17 cellular contexts compared by ENCODE assay signal in the genomic region with DNA sequence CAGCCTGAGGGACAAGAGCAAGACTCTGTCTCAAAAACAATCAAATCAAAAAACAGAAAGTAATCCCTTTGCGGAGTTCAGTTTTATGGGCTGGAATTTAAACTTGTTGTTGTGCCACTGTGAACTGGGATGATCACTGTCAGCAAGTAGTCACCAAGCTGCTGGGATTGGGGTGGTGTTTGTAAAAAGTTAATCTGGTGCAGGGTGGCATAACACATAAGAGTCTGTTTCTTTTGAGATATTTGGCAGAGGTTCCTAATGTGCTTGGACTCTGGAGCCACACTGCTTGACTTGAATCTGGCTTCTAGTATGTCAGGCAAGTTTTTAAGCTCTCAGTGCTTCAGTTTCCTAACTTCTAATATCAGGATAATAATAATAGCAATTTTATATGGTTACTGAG. TPM values are rescaled to one million over a fixed set of nuclear protein-coding genes. Genes with fewer than 3 reads are reported as not detected.
DNase-seq lines count a peak whose midpoint lies in the region; ATAC-seq and TF ChIP-seq lines count a peak whose summit lies in the region.
"Had no signal": no experiment of that assay in that cellular context is flagged by ENCODE, and none has a peak within 500 bp of the region (broad histone marks: within the 10 kb centered on the region; RNA-seq: fewer than 3 reads in every experiment).

No MANE protein-coding gene starts in this region.

- no TSS peak for BruUV-seq in MCF 10A (replicated peaks; lab: Mats Ljungman, UMichigan)

- H3K9me3 ChIP-seq in breast epithelium, result no peaks in the 10 kb centered on the region
- H3K9me3 ChIP-seq in cardiac muscle cell (ENCODE audit: low read depth), result no peaks in the 10 kb centered on the region
- H3K9me3 ChIP-seq in vagina, result no peaks in the 10 kb centered on the region
- H3K9me3 ChIP-seq: lower lobe of right lung, SJSA1 had no signal

- H3K27ac ChIP-seq in breast epithelium (no peak overlapping the region), cardiac muscle cell (peak overlapping the region; percentile 16), vagina (peak overlapping the region; percentile 17)
- H3K27ac ChIP-seq: 22Rv1, lower lobe of right lung, neural progenitor cell, SJSA1 had no signal

- peaks cover 23% of the 10 kb centered on the region for H3K4me1 Mint-ChIP-seq in MCF 10A (ENCODE audit: insufficient read depth, unreplicated experiment)
- H3K4me1 Mint-ChIP-seq in neural crest cell, result peaks cover 49% of the 10 kb centered on the region

- intact Hi-C loops in MCF 10A (cut with micrococcal nuclease), result no loop called here
- intact Hi-C loops in breast epithelium (cut with DNase I; ENCODE audit: low total_unique reads), result no loop called here
- intact Hi-C loops in vagina (cut with DNase I), result no loop called here

- H3K9me3 Mint-ChIP-seq in MCF 10A (ENCODE audit: unreplicated experiment) (no peaks in the 10 kb centered on the region), neural crest cell (no peaks in the 10 kb centered on the region)
- H3K9me3 Mint-ChIP-seq: activated CD4-positive, alpha-beta memory T cell treated with anti-CD3 and anti-CD28 coated beads, Interleukin-2, amount 10 ng/mL, durations not matched to agents 7 days and 5 days; CD4-positive, alpha-beta T cell; H9; stimulated activated memory B cell treated with anti-CD40 and anti-IgM and Interleukin-4, amounts not matched to agents 10 μg/mL and 1 μg/mL and 100 μg/mL, for 72 hours had no signal

- CTCF ChIA-PET in MCF 10A (lab: Yijun Ruan, JAX), result interaction anchor here (0.6 to 1.4 kb wide), 6 partner anchors 12 to 80 kb away, joined by 3 to 6 read pairs (median 4); no protein-coding TSS in a partner anchor

- POLR2A ChIA-PET in MCF 10A (lab: Yijun Ruan, JAX), result interaction anchor here (0.6 to 1.2 kb wide), 3 partner anchors 11 to 78 kb away, joined by 3 to 4 read pairs (median 3); no protein-coding TSS in a partner anchor

- H3K36me3 Mint-ChIP-seq in MCF 10A (ENCODE audit: insufficient read depth, unreplicated experiment) (peaks cover 20% of the 10 kb centered on the region), neural crest cell (ENCODE audit: low read depth) (peaks cover 5% of the 10 kb centered on the region)
- H3K36me3 Mint-ChIP-seq: stimulated activated memory B cell treated with anti-CD40 and anti-IgM and Interleukin-4, amounts not matched to agents 10 μg/mL and 1 μg/mL and 100 μg/mL, for 72 hours had no signal

- H3K27me3 Mint-ChIP-seq in MCF 10A (ENCODE audit: insufficient read depth, unreplicated experiment), result no peaks in the 10 kb centered on the region
- no peaks in the 10 kb centered on the region for H3K27me3 Mint-ChIP-seq in neural crest cell (ENCODE audit: low read depth)
- H3K27me3 Mint-ChIP-seq: CD4-positive, alpha-beta T cell; stimulated activated memory B cell treated with anti-CD40 and anti-IgM and Interleukin-4, amounts not matched to agents 10 μg/mL and 1 μg/mL and 100 μg/mL, for 72 hours had no signal

- H3K27ac Mint-ChIP-seq in MCF 10A (ENCODE audit: low read depth, unreplicated experiment) (peak overlapping the region; percentile 31), neural crest cell (ENCODE audit: unreplicated experiment) (no peak overlapping the region)
- H3K27ac Mint-ChIP-seq: activated CD4-positive, alpha-beta memory T cell treated with anti-CD3 and anti-CD28 coated beads, Interleukin-2, amount 10 ng/mL, durations not matched to agents 7 days and 5 days; CD4-positive, alpha-beta T cell; neural progenitor cell; stimulated activated memory B cell treated with anti-CD40 and anti-IgM and Interleukin-4, amounts not matched to agents 10 μg/mL and 1 μg/mL and 100 μg/mL, for 72 hours had no signal

- TF ChIP-seq POLR2A in breast epithelium (IDR thresholded peaks at IDR 0.05), result no peak
- TF ChIP-seq POLR2A in vagina (IDR thresholded peaks at IDR 0.05), result no peak

- no peak for ATAC-seq in GM21529 (IDR thresholded peaks at IDR 0.05; ENCODE audit: unreplicated experiment)
- ATAC-seq: stimulated activated memory B cell treated with anti-CD40 and anti-IgM and Interleukin-4, amounts not matched to agents 10 μg/mL and 1 μg/mL and 100 μg/mL, for 72 hours had no signal

- DNase-seq in MCF 10A (ENCODE audit: unreplicated experiment) (no peak), breast epithelium (ENCODE audit: low spot score in 2 of 2) (no peak), cardiac muscle cell (ENCODE audit: low read depth in 1 of 2, low spot score in 1 of 2) (no peak), neural crest cell (ENCODE audit: low read depth, low spot score) (no peak), vagina (ENCODE audit: extremely low spot score in 2 of 2) (no peak), HPDE6-E6E7 (ENCODE audit: extremely low spot score) (no peak)
- DNase-seq in activated naive CD4-positive, alpha-beta T cell treated with Interleukin-2 at 50 U/mL for 16 hours, result no peak
- DNase-seq: activated CD4-positive, alpha-beta memory T cell treated with anti-CD3 and anti-CD28 coated beads, Interleukin-2, amount 10 ng/mL, durations not matched to agents 7 days and 5 days; CD4-positive, alpha-beta T cell; H9; lower lobe of right lung; NCI-H1105 treated with DMSO at 0.1 percent for 48 hours had no signal

- no peak overlapping the region for H3K4me3 ChIP-seq in breast epithelium
- no peak overlapping the region for H3K4me3 ChIP-seq in cardiac muscle cell
- no peak overlapping the region for H3K4me3 ChIP-seq in vagina
- H3K4me3 ChIP-seq: lower lobe of right lung, neural progenitor cell, SJSA1 had no signal

- no peaks in the 10 kb centered on the region for H3K36me3 ChIP-seq in breast epithelium
- no peaks in the 10 kb centered on the region for H3K36me3 ChIP-seq in cardiac muscle cell
- H3K36me3 ChIP-seq in vagina, result no peaks in the 10 kb centered on the region
- H3K36me3 ChIP-seq: lower lobe of right lung had no signal

- H3K4me1 ChIP-seq in breast epithelium (no peaks in the 10 kb centered on the region), cardiac muscle cell (ENCODE audit: low read depth) (peaks cover 30% of the 10 kb centered on the region), vagina (peaks cover 75% of the 10 kb centered on the region)

- H3K4me3 Mint-ChIP-seq in MCF 10A (ENCODE audit: unreplicated experiment) (no peak overlapping the region), neural crest cell (peak overlapping the region; percentile 49)
- H3K4me3 Mint-ChIP-seq: activated CD4-positive, alpha-beta memory T cell treated with anti-CD3 and anti-CD28 coated beads, Interleukin-2, amount 10 ng/mL, durations not matched to agents 7 days and 5 days; CD4-positive, alpha-beta T cell; H9; neural progenitor cell; stimulated activated memory B cell treated with anti-CD40 and anti-IgM and Interleukin-4, amounts not matched to agents 10 μg/mL and 1 μg/mL and 100 μg/mL, for 72 hours had no signal

- H3K27me3 ChIP-seq in breast epithelium, result no peaks in the 10 kb centered on the region
- no peaks in the 10 kb centered on the region for H3K27me3 ChIP-seq in cardiac muscle cell
- no peaks in the 10 kb centered on the region for H3K27me3 ChIP-seq in vagina
- H3K27me3 ChIP-seq: neural progenitor cell, SJSA1 had no signal

- TF ChIP-seq CTCF in MCF 10A (IDR thresholded peaks at IDR 0.05; ENCODE audit: unreplicated experiment) (no peak), breast epithelium (IDR thresholded peaks at IDR 0.05) (no peak), cardiac muscle cell (IDR thresholded peaks at IDR 0.05; ENCODE audit: low read depth, low read length) (no peak), neural crest cell (conservative IDR thresholded peaks at IDR 0.05) (no peak), vagina (IDR thresholded peaks at IDR 0.05) (no peak)

RNA-seq across cellular contexts. Expression of a gene that starts 6.6 kb away (rescaled TPM):
- total RNA-seq in MCF 10A (2022) (242 and 281 TPM in 2 replicates), breast epithelium (100 to 1,000 TPM; 162 to 217 (median 196) TPM), cardiac muscle cell (174 and 361 TPM in 2 replicates), neural crest cell (123 and 126 TPM in 2 replicates), vagina (164 TPM)
- polyA plus RNA-seq in cardiac muscle cell, result 136 and 221 TPM in 2 replicates

Comparison
In these comparisons a context has a peak if more than half of its experiments do, and no peak if none do; other contexts are left out.
1. H3K27ac ChIP-seq: peak in cardiac muscle cell (single experiment) and vagina (single experiment); none in breast epithelium (0 of 2).